19 cellular contexts compared by ENCODE assay signal in genomic region chr1:170487503-170487902, GRCh38. TPM values are rescaled to one million over a fixed set of nuclear protein-coding genes. Genes with fewer than 3 reads are reported as not detected.
A peak's percentile ranks its signal among the peaks of the same experiment; 100 is the strongest.
DNase-seq lines count a peak whose midpoint lies in the region; ATAC-seq and TF ChIP-seq lines count a peak whose summit lies in the region.
"Had no signal": no experiment of that assay in that cellular context is flagged by ENCODE, and none has a peak within 500 bp of the region (broad histone marks: within the 10 kb centered on the region; RNA-seq: fewer than 3 reads in every experiment).

No MANE protein-coding gene starts in this region.

- H3K56ac ChIP-seq in H9 (ENCODE audit: insufficient read length, low read depth, low read length) = no peak overlapping the region

- no peak overlapping the region for H2BK5ac ChIP-seq in H9 (ENCODE audit: insufficient read length, low read length)

- no peak overlapping the region for H3K4me2 ChIP-seq in H9 (ENCODE audit: insufficient read depth, insufficient read length, low read length)

- peaks cover 26 to 39% of the 10 kb centered on the region in 2 experiments for H3K4me1 Mint-ChIP-seq in H9
- peaks cover 3% of the 10 kb centered on the region for H3K4me1 Mint-ChIP-seq in endothelial cell (ENCODE audit: unreplicated experiment)
- H3K4me1 Mint-ChIP-seq: CD4-positive, CD25-positive, alpha-beta regulatory T cell; CD8-positive, alpha-beta memory T cell had no signal

- H3K9me3 Mint-ChIP-seq in H9 (peaks cover 19 to 24% of the 10 kb centered on the region in 2 experiments), endothelial cell (ENCODE audit: unreplicated experiment) (no peaks in the 10 kb centered on the region)

- no peak overlapping the region for H2BK12ac ChIP-seq in H9 (ENCODE audit: insufficient read length, low read depth, low read length)

- H4K5ac ChIP-seq in H9 (ENCODE audit: insufficient read length, low read depth, low read length) = no peak overlapping the region

- ATAC-seq in foreskin keratinocyte (no peak), HG02588 (IDR thresholded peaks at IDR 0.05; ENCODE audit: unreplicated experiment) (no peak)

- H3K4me3 Mint-ChIP-seq in H9 (peak overlapping the region in 1 of 2 experiments; percentile 19; a peak in 2 of 5 replicates), endothelial cell (ENCODE audit: unreplicated experiment) (no peak overlapping the region)
- H3K4me3 Mint-ChIP-seq: CD4-positive, CD25-positive, alpha-beta regulatory T cell; CD8-positive, alpha-beta memory T cell had no signal

- no peak overlapping the region for H2AK5ac ChIP-seq in H9 (ENCODE audit: insufficient read length, low read length)

- no peak overlapping the region for H3K14ac ChIP-seq in H9 (ENCODE audit: insufficient read depth, low read length)

- H3K27me3 ChIP-seq in H9 (ENCODE audit: insufficient read depth, low read length) (no peaks in the 10 kb centered on the region), NT2/D1 (ENCODE audit: insufficient read depth, insufficient read length) (no peaks in the 10 kb centered on the region), iPS-20b (ENCODE audit: insufficient read depth, low read length) (no peaks in the 10 kb centered on the region), foreskin keratinocyte (peaks cover 2% of the 10 kb centered on the region)
- H3K27me3 ChIP-seq: BE2C had no signal

- H3K4me1 ChIP-seq in H9 (ENCODE audit: insufficient read depth, low read length) = peaks cover 4% of the 10 kb centered on the region; the same call in 1 of the 2 replicates
- no peaks in the 10 kb centered on the region for H3K4me1 ChIP-seq in NT2/D1 (ENCODE audit: insufficient read depth, insufficient read length)
- H3K4me1 ChIP-seq in iPS-20b (ENCODE audit: insufficient read depth, low read length) = peaks cover 21% of the 10 kb centered on the region
- H3K4me1 ChIP-seq in foreskin keratinocyte = no peaks in the 10 kb centered on the region
- H3K4me1 ChIP-seq: BE2C had no signal

- H3K4ac ChIP-seq in H9 (ENCODE audit: low read depth, low read length) = no peak overlapping the region

- DNase-seq in H9 = no peak
- peak; percentile 69 for DNase-seq in NT2/D1 (ENCODE audit: low read depth, low spot score)
- DNase-seq in G401 (ENCODE audit: low spot score) = no peak
- DNase-seq in foreskin keratinocyte = no peak
- DNase-seq in endothelial cell (ENCODE audit: low spot score) = no peak
- DNase-seq: ACHN; BE2C; C1 segment of cervical spinal cord; CD4-positive, CD25-positive, alpha-beta regulatory T cell; CD8-positive, alpha-beta memory T cell; COR-L47; DMS 273 treated with DMSO at 0.1 percent for 48 hours; DMS53; GF-D8; HCEC 1CT; KG1 had no signal

- H3K36me3 ChIP-seq in NT2/D1 (ENCODE audit: insufficient read depth, insufficient read length, low read length) = no peaks in the 10 kb centered on the region
- H3K36me3 ChIP-seq in iPS-20b (ENCODE audit: insufficient read depth, low read depth, low read length) = no peaks in the 10 kb centered on the region
- H3K36me3 ChIP-seq: BE2C had no signal

- H3T11ph ChIP-seq in H9 (ENCODE audit: low read length) = no peak overlapping the region

- no peak overlapping the region for H4K8ac ChIP-seq in H9 (replicated peaks; ENCODE audit: insufficient read length, low read depth, low read length)

- no peaks in the 10 kb centered on the region for H3K79me1 ChIP-seq in H9 (ENCODE audit: insufficient read depth, low read depth, low read length, poor library complexity, severe bottlenecking)

- H3K9ac ChIP-seq in H9 (ENCODE audit: extremely low read depth, insufficient read length, low read length) (no peak overlapping the region), NT2/D1 (ENCODE audit: insufficient read length, low read depth) (no peak overlapping the region), iPS-20b (ENCODE audit: low read depth, low read length) (0 out of 2 replicates have a peak overlapping the region, but pooled peaks have one; percentile 11)

- no peaks in the 10 kb centered on the region for H3K9me3 ChIP-seq in H9 (ENCODE audit: control insufficient read depth, low read depth, low read length)
- peaks cover 23% of the 10 kb centered on the region; the same call in 1 of the 2 replicates for H3K9me3 ChIP-seq in NT2/D1 (ENCODE audit: insufficient read depth, low read length)
- peaks cover 4% of the 10 kb centered on the region; the same call in 1 of the 2 replicates for H3K9me3 ChIP-seq in iPS-20b (ENCODE audit: insufficient read depth, low read depth, low read length)
- H3K9me3 ChIP-seq: BE2C had no signal

- H2BK15ac ChIP-seq in H9 (ENCODE audit: low read depth, low read length) = no peak overlapping the region

- H2BK20ac ChIP-seq in H9 (ENCODE audit: low read depth, low read length, poor library complexity, severe bottlenecking) = no peak overlapping the region

- peak overlapping the region; percentile 36 for H3K27ac ChIP-seq in H9 (ENCODE audit: insufficient read length, low read depth, low read length)
- H3K27ac ChIP-seq in iPS-20b (ENCODE audit: low read length) = peak overlapping the region; percentile 48
- no peak overlapping the region for H3K27ac ChIP-seq in foreskin keratinocyte
- H3K27ac ChIP-seq: HL-60 had no signal

- no peak overlapping the region for H4K91ac ChIP-seq in H9 (ENCODE audit: insufficient read length, low read depth, low read length)

- in situ Hi-C loops in G401 (cut with HindIII; ENCODE audit: low sequenced_read_pairs) = no loop called here

- no peak for TF ChIP-seq CTCF in H9 (conservative IDR thresholded peaks at IDR 0.05)
- TF ChIP-seq CTCF in foreskin keratinocyte (conservative IDR thresholded peaks at IDR 0.05) = no peak
- TF ChIP-seq CTCF in endothelial cell (IDR thresholded peaks at IDR 0.05; ENCODE audit: unreplicated experiment) = no peak

- H3K4me3 ChIP-seq in NT2/D1 (ENCODE audit: insufficient read length, low read depth) = no peak overlapping the region
- H3K4me3 ChIP-seq in iPS-20b (ENCODE audit: low read length) = no peak overlapping the region

- no peak overlapping the region for H2AFZ ChIP-seq in H9 (ENCODE audit: low read length)

- H3K23me2 ChIP-seq in H9 (ENCODE audit: insufficient read length, low read depth, low read length, poor library complexity, severe bottlenecking) = no peaks in the 10 kb centered on the region

- no peaks in the 10 kb centered on the region; the same call in none of the 2 replicates for H3K27me3 Mint-ChIP-seq in H9 (ENCODE audit: low read depth)
- no peaks in the 10 kb centered on the region for H3K27me3 Mint-ChIP-seq in endothelial cell (ENCODE audit: unreplicated experiment)

- H3K23ac ChIP-seq in H9 (ENCODE audit: insufficient read length, low read depth, low read length) = no peak overlapping the region

- no peaks in the 10 kb centered on the region for H4K20me1 ChIP-seq in H9 (ENCODE audit: control insufficient read depth, insufficient read depth, insufficient read length)

- H3K36me3 Mint-ChIP-seq in H9 (ENCODE audit: insufficient read depth in 1 of 3, low read depth in 3 of 3) (peaks cover 3 to 24% (median 13%) of the 10 kb centered on the region in 3 experiments; a peak in 5 of 7 replicates), endothelial cell (ENCODE audit: low read depth, unreplicated experiment) (no peaks in the 10 kb centered on the region)
- H3K36me3 Mint-ChIP-seq: CD4-positive, CD25-positive, alpha-beta regulatory T cell; CD8-positive, alpha-beta memory T cell had no signal

- no peaks in the 10 kb centered on the region for H3K79me2 ChIP-seq in H9 (ENCODE audit: insufficient read depth, low read length)

- H2BK120ac ChIP-seq in H9 (ENCODE audit: low read depth, low read length, poor library complexity, severe bottlenecking) = no peak overlapping the region

- H3K18ac ChIP-seq in H9 (ENCODE audit: insufficient read length, low read depth, low read length) = no peak overlapping the region

- H3K27ac Mint-ChIP-seq in H9 = peak overlapping the region; percentile 85 to 98 (median 95)
- no peak overlapping the region for H3K27ac Mint-ChIP-seq in endothelial cell (ENCODE audit: unreplicated experiment)
- H3K27ac Mint-ChIP-seq: CD4-positive, CD25-positive, alpha-beta regulatory T cell; CD8-positive, alpha-beta memory T cell had no signal

RNA-seq across cellular contexts. Expression of gene GORAB, which starts 44.5 kb away (rescaled TPM):
- total RNA-seq in H9 (2021) (16.1 and 17.8 TPM in 2 replicates), foreskin keratinocyte (8.5 and 9.4 TPM in 2 replicates), endothelial cell (ENCODE audit: unreplicated experiment) (10.3 TPM)
- total RNA-seq in G401 (2014; rRNA removed; shearing (Covaris generic)) = 16.5 and 20.4 TPM in 2 replicates
- 3.0 and 3.2 TPM in 2 replicates for polyA plus RNA-seq in foreskin keratinocyte
